20 cellular contexts compared by ENCODE assay signal in genomic region chr9:38333047-38333446, GRCh38.
"Had no signal": no experiment of that assay in that cellular context is flagged by ENCODE, and none has a peak within 500 bp of the region (broad histone marks: within the 10 kb centered on the region; RNA-seq: fewer than 3 reads in every experiment).

No MANE protein-coding gene starts in this region.

- H3K4me1 Mint-ChIP-seq: activated CD4-positive, alpha-beta memory T cell treated with anti-CD3 and anti-CD28 coated beads, Interleukin-2, amount 10 ng/mL, durations not matched to agents 7 days and 5 days; activated CD4-positive, alpha-beta T cell treated with anti-CD3 and anti-CD28 coated beads for 36 hours; naive B cell; stimulated activated memory B cell treated with anti-CD40 and anti-IgM and Interleukin-4, amounts not matched to agents 10 μg/mL and 1 μg/mL and 100 μg/mL, for 72 hours; T-helper 17 cell had no signal

- H3K27ac ChIP-seq: brain microvascular endothelial cell, dorsolateral prefrontal cortex, parathyroid adenoma, tibial artery, uterus had no signal

- H3K27me3 Mint-ChIP-seq: activated CD4-positive, alpha-beta T cell treated with anti-CD3 and anti-CD28 coated beads for 36 hours; activated naive CD8-positive, alpha-beta T cell had no signal

- ATAC-seq: activated CD4-positive, alpha-beta T cell treated with anti-CD3 and anti-CD28 coated beads for 36 hours; esophagus mucosa; left colon; stimulated activated memory B cell treated with anti-CD40 and anti-IgM and Interleukin-4, amounts not matched to agents 10 μg/mL and 1 μg/mL and 100 μg/mL, for 72 hours; T-helper 17 cell had no signal

- H3K4me1 ChIP-seq: parathyroid adenoma, tibial artery, uterus had no signal

- H3K27me3 ChIP-seq: dorsolateral prefrontal cortex, tibial artery, uterus had no signal

- H3K4me3 ChIP-seq: dorsolateral prefrontal cortex, lung, tibial artery, uterus had no signal

- H3K27ac Mint-ChIP-seq: activated CD4-positive, alpha-beta memory T cell treated with anti-CD3 and anti-CD28 coated beads, Interleukin-2, amount 10 ng/mL, durations not matched to agents 7 days and 5 days; activated CD4-positive, alpha-beta T cell treated with anti-CD3 and anti-CD28 coated beads for 36 hours; activated naive CD8-positive, alpha-beta T cell; naive B cell; stimulated activated memory B cell treated with anti-CD40 and anti-IgM and Interleukin-4, amounts not matched to agents 10 μg/mL and 1 μg/mL and 100 μg/mL, for 72 hours; T-helper 17 cell had no signal

- H3K36me3 Mint-ChIP-seq: activated naive CD8-positive, alpha-beta T cell; naive B cell; stimulated activated memory B cell treated with anti-CD40 and anti-IgM and Interleukin-4, amounts not matched to agents 10 μg/mL and 1 μg/mL and 100 μg/mL, for 72 hours had no signal

- DNase-seq: activated CD4-positive, alpha-beta memory T cell treated with anti-CD3 and anti-CD28 coated beads, Interleukin-2, amount 10 ng/mL, durations not matched to agents 7 days and 5 days; activated CD4-positive, alpha-beta T cell treated with anti-CD3 and anti-CD28 coated beads for 36 hours; activated CD8-positive, alpha-beta memory T cell treated with anti-CD3 and anti-CD28 coated beads, Interleukin-2, amount 50 U/mL, for 4 hours; activated gamma-delta T cell treated with Interleukin-2 at 50 U/mL for 16 hours; activated T-cell treated with anti-CD3 and anti-CD28 coated beads, Interleukin-2, amount 50 U/mL, for 48 hours; amygdala; brain microvascular endothelial cell; left colon; naive B cell; retina; stimulated activated CD4-positive, alpha-beta T cell treated with anti-CD3 and anti-CD28 coated beads, Interleukin-2, amount 100 ng/mL, for 48 hours; T-helper 17 cell; tibial artery; uterus had no signal

- H3K4me3 Mint-ChIP-seq: activated CD4-positive, alpha-beta memory T cell treated with anti-CD3 and anti-CD28 coated beads, Interleukin-2, amount 10 ng/mL, durations not matched to agents 7 days and 5 days; activated CD4-positive, alpha-beta T cell treated with anti-CD3 and anti-CD28 coated beads for 36 hours; activated naive CD8-positive, alpha-beta T cell; stimulated activated memory B cell treated with anti-CD40 and anti-IgM and Interleukin-4, amounts not matched to agents 10 μg/mL and 1 μg/mL and 100 μg/mL, for 72 hours; T-helper 17 cell had no signal

- H3K9me3 ChIP-seq: tibial artery, uterus had no signal

- H3K9me3 Mint-ChIP-seq: activated CD4-positive, alpha-beta memory T cell treated with anti-CD3 and anti-CD28 coated beads, Interleukin-2, amount 10 ng/mL, durations not matched to agents 7 days and 5 days had no signal

- H3K36me3 ChIP-seq: brain microvascular endothelial cell, tibial artery, uterus had no signal
